In the genomic region with DNA sequence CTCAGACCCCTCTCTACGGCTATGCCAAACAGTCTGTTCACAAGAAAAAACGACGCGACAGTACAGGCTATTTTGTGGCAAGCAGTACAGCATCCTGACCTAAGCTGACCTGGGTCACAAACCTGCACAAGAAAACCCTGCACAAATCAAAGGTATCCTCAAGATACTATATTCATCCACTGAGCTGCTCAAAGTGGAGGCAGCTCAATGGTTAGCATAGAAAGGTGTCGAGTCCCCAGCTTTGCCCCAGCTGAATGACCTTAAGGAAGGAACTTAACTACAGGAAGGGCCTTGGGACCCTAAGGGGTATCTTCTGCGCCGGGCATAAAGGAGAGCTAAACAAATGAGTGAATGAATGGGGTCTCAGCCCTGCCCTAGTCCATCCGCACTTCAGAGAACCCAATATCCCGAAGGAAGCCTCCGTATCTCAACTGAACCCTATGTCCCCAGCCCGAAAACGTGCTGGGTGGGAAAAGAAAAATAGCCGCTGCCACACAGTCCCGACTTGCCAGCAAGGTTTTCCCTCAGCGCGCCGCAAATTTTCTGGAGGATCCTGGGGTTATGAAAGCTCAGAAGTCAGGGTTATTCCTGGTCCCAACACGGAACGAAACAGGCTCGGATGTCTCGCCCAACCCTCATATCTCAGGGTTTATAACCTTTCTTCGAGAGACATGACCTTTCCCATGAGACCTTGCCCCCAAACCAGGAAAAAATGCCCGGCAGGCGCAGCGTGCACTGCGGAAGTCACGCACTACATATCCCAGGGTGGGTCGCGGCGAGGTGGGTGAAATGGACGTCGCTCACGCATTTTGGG, we compare ENCODE assay signal across 1 cellular context.
A peak's percentile ranks its signal among the peaks of the same experiment; 100 is the strongest.
TF ChIP-seq lines count a peak whose summit lies in the region.

A gene with protein sequence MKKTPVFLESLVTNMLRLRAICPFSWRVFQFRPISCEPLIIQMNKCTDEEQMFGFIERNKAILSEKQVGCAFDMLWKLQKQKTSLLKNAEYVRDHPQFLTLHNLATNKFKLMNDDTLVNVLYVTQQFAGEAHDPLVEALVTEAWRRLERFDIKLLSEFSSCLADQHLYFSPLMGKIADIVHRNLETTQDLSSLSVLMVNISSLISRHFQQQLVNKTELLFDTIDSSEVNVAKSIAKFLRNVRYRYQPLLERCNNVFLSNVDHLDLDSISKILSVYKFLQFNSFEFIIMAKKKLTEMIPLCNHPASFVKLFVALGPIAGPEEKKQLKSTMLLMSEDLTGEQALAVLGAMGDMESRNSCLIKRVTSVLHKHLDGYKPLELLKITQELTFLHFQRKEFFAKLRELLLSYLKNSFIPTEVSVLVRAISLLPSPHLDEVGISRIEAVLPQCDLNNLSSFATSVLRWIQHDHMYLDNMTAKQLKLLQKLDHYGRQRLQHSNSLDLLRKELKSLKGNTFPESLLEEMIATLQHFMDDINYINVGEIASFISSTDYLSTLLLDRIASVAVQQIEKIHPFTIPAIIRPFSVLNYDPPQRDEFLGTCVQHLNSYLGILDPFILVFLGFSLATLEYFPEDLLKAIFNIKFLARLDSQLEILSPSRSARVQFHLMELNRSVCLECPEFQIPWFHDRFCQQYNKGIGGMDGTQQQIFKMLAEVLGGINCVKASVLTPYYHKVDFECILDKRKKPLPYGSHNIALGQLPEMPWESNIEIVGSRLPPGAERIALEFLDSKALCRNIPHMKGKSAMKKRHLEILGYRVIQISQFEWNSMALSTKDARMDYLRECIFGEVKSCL (minus strand): TSS at position 706 of the 814 bp plus-strand sequence. CDS start 1,836 bp downstream, outside the sequence.

TF ChIP-seq in HepG2, 621 proteins besides CTCF, POLR2A, EP300 and RAD21 (continued from another document and continues in another):
- TF ChIP-seq AGO1 (IDR thresholded peaks at IDR 0.05; ENCODE audit: low read depth, low read length, poor library complexity, severe bottlenecking): peak; percentile 41
- TF ChIP-seq PITX1 (CRISPR knock-in tag; IDR thresholded peaks at IDR 0.05): peak; percentile 91
- no peak for TF ChIP-seq ZNF589 (CRISPR knock-in tag; conservative IDR thresholded peaks at IDR 0.05)
- TF ChIP-seq ZNF720 (CRISPR knock-in tag; IDR thresholded peaks at IDR 0.05): no peak
- TF ChIP-seq ZNF383 (CRISPR knock-in tag; IDR thresholded peaks at IDR 0.05; ENCODE audit: borderline replicate concordance): no peak
- TF ChIP-seq, protein P1, sequence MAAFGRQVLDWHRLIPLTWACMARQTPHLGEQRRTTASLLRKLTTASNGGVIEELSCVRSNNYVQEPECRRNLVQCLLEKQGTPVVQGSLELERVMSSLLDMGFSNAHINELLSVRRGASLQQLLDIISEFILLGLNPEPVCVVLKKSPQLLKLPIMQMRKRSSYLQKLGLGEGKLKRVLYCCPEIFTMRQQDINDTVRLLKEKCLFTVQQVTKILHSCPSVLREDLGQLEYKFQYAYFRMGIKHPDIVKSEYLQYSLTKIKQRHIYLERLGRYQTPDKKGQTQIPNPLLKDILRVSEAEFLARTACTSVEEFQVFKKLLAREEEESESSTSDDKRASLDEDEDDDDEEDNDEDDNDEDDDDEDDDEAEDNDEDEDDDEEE (CRISPR knock-in tag; IDR thresholded peaks at IDR 0.05): no peak
- no peak for TF ChIP-seq ZNF569 (CRISPR knock-in tag; IDR thresholded peaks at IDR 0.05; ENCODE audit: borderline replicate concordance)
- TF ChIP-seq ZNF749 (CRISPR knock-in tag; IDR thresholded peaks at IDR 0.05; ENCODE audit: borderline replicate concordance): peak; percentile 89; the same call in 1 of the 2 replicates
- no peak for TF ChIP-seq ZBTB7A (CRISPR knock-in tag; IDR thresholded peaks at IDR 0.05)
- TF ChIP-seq, protein P2, sequence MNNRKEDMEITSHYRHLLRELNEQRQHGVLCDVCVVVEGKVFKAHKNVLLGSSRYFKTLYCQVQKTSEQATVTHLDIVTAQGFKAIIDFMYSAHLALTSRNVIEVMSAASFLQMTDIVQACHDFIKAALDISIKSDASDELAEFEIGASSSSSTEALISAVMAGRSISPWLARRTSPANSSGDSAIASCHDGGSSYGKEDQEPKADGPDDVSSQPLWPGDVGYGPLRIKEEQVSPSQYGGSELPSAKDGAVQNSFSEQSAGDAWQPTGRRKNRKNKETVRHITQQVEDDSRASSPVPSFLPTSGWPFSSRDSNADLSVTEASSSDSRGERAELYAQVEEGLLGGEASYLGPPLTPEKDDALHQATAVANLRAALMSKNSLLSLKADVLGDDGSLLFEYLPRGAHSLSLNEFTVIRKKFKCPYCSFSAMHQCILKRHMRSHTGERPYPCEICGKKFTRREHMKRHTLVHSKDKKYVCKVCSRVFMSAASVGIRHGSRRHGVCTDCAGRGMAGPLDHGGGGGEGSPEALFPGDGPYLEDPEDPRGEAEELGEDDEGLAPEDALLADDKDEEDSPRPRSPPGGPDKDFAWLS (CRISPR knock-in tag; IDR thresholded peaks at IDR 0.05; ENCODE audit: borderline replicate concordance): no peak
- TF ChIP-seq RARG (CRISPR knock-in tag; IDR thresholded peaks at IDR 0.05; ENCODE audit: low read depth): no peak
- TF ChIP-seq ZNF354B (CRISPR knock-in tag; IDR thresholded peaks at IDR 0.05): no peak
- TF ChIP-seq, protein P3, sequence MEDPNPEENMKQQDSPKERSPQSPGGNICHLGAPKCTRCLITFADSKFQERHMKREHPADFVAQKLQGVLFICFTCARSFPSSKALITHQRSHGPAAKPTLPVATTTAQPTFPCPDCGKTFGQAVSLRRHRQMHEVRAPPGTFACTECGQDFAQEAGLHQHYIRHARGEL (CRISPR knock-in tag; IDR thresholded peaks at IDR 0.05): no peak
- TF ChIP-seq RNF2 (conservative IDR thresholded peaks at IDR 0.05; ENCODE audit: low read depth): peak; percentile 39
- TF ChIP-seq, protein P4, sequence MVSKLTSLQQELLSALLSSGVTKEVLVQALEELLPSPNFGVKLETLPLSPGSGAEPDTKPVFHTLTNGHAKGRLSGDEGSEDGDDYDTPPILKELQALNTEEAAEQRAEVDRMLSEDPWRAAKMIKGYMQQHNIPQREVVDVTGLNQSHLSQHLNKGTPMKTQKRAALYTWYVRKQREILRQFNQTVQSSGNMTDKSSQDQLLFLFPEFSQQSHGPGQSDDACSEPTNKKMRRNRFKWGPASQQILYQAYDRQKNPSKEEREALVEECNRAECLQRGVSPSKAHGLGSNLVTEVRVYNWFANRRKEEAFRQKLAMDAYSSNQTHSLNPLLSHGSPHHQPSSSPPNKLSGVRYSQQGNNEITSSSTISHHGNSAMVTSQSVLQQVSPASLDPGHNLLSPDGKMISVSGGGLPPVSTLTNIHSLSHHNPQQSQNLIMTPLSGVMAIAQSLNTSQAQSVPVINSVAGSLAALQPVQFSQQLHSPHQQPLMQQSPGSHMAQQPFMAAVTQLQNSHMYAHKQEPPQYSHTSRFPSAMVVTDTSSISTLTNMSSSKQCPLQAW (CRISPR knock-in tag; IDR thresholded peaks at IDR 0.05): peak; percentile 91
- TF ChIP-seq TSC22D2 (CRISPR knock-in tag; IDR thresholded peaks at IDR 0.05; ENCODE audit: borderline replicate concordance): peak; percentile 81; the same call in 1 of the 2 replicates
- peak; percentile 56; the same call in 1 of the 2 replicates for TF ChIP-seq ARHGAP35 (CRISPR knock-in tag; IDR thresholded peaks at IDR 0.05; ENCODE audit: borderline replicate concordance)
- 0 out of 2 replicates have a peak, but pooled peaks have one; percentile 59 for TF ChIP-seq KDM1A (CRISPR knock-in tag; IDR thresholded peaks at IDR 0.05)
- no peak for TF ChIP-seq ZNF773 (CRISPR knock-in tag; IDR thresholded peaks at IDR 0.05; ENCODE audit: borderline replicate concordance)
- TF ChIP-seq NFIB (CRISPR knock-in tag; IDR thresholded peaks at IDR 0.05; ENCODE audit: borderline replicate concordance): peak; percentile 86; the same call in 1 of the 2 replicates
- TF ChIP-seq, protein P5, sequence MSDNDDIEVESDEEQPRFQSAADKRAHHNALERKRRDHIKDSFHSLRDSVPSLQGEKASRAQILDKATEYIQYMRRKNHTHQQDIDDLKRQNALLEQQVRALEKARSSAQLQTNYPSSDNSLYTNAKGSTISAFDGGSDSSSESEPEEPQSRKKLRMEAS (IDR thresholded peaks at IDR 0.05): peak; percentile 94
- TF ChIP-seq, protein P6, sequence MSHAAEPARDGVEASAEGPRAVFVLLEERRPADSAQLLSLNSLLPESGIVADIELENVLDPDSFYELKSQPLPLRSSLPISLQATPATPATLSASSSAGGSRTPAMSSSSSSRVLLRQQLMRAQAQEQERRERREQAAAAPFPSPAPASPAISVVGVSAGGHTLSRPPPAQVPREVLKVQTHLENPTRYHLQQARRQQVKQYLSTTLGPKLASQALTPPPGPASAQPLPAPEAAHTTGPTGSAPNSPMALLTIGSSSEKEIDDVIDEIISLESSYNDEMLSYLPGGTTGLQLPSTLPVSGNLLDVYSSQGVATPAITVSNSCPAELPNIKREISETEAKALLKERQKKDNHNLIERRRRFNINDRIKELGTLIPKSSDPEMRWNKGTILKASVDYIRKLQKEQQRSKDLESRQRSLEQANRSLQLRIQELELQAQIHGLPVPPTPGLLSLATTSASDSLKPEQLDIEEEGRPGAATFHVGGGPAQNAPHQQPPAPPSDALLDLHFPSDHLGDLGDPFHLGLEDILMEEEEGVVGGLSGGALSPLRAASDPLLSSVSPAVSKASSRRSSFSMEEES (CRISPR knock-in tag; IDR thresholded peaks at IDR 0.05): peak; percentile 77; the same call in 1 of the 2 replicates
- peak; percentile 85; the same call in 1 of the 2 replicates for TF ChIP-seq ZFP90 (CRISPR knock-in tag; IDR thresholded peaks at IDR 0.05; ENCODE audit: borderline replicate concordance)
- peak; percentile 94 for TF ChIP-seq DMAP1 (CRISPR knock-in tag; IDR thresholded peaks at IDR 0.05)
- TF ChIP-seq, protein P7, sequence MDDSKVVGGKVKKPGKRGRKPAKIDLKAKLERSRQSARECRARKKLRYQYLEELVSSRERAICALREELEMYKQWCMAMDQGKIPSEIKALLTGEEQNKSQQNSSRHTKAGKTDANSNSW (CRISPR knock-in tag; IDR thresholded peaks at IDR 0.05; ENCODE audit: borderline replicate concordance): no peak
- TF ChIP-seq HCFC1 (IDR thresholded peaks at IDR 0.05; ENCODE audit: low read depth, low read length): peak; percentile 100
- TF ChIP-seq ZBTB7B (CRISPR knock-in tag; IDR thresholded peaks at IDR 0.05): peak; percentile 79; the same call in 1 of the 2 replicates
- no peak for TF ChIP-seq NBN (conservative IDR thresholded peaks at IDR 0.05)
- no peak for TF ChIP-seq ZNF746 (CRISPR knock-in tag; IDR thresholded peaks at IDR 0.05)
- TF ChIP-seq ZSCAN31 (CRISPR knock-in tag; IDR thresholded peaks at IDR 0.05; ENCODE audit: low read depth): peak; percentile 84
- TF ChIP-seq ZNF607 (CRISPR knock-in tag; IDR thresholded peaks at IDR 0.05; ENCODE audit: borderline replicate concordance): no peak
- peak; percentile 85; the same call in 1 of the 2 replicates for TF ChIP-seq GLI4 (CRISPR knock-in tag; IDR thresholded peaks at IDR 0.05; ENCODE audit: borderline replicate concordance)
- TF ChIP-seq TOE1 (CRISPR knock-in tag; IDR thresholded peaks at IDR 0.05): no peak
- TF ChIP-seq HNRNPLL (IDR thresholded peaks at IDR 0.05; ENCODE audit: low read depth, low read length, poor library complexity, severe bottlenecking): peak; percentile 97
- peak; percentile 76 for TF ChIP-seq ZFY (CRISPR knock-in tag; IDR thresholded peaks at IDR 0.05)
- 0 out of 2 replicates have a peak, but pooled peaks have one; percentile 49 for TF ChIP-seq IRX3 (CRISPR knock-in tag; IDR thresholded peaks at IDR 0.05; ENCODE audit: borderline replicate concordance, low read depth)
- TF ChIP-seq, protein P8, sequence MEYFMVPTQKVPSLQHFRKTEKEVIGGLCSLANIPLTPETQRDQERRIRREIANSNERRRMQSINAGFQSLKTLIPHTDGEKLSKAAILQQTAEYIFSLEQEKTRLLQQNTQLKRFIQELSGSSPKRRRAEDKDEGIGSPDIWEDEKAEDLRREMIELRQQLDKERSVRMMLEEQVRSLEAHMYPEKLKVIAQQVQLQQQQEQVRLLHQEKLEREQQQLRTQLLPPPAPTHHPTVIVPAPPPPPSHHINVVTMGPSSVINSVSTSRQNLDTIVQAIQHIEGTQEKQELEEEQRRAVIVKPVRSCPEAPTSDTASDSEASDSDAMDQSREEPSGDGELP (IDR thresholded peaks at IDR 0.05; ENCODE audit: borderline replicate concordance, low read depth): no peak
- peak in 1 of 2 experiments; percentile 92; a peak in 2 of 4 replicates for TF ChIP-seq KLF16 (CRISPR knock-in tag; IDR thresholded peaks at IDR 0.05)
- TF ChIP-seq RFX5 (IDR thresholded peaks at IDR 0.05; ENCODE audit: low read depth, low read length): no peak
- no peak for TF ChIP-seq SYNCRIP (IDR thresholded peaks at IDR 0.05; ENCODE audit: insufficient read depth, low read depth, low read length)
- TF ChIP-seq, protein P9, sequence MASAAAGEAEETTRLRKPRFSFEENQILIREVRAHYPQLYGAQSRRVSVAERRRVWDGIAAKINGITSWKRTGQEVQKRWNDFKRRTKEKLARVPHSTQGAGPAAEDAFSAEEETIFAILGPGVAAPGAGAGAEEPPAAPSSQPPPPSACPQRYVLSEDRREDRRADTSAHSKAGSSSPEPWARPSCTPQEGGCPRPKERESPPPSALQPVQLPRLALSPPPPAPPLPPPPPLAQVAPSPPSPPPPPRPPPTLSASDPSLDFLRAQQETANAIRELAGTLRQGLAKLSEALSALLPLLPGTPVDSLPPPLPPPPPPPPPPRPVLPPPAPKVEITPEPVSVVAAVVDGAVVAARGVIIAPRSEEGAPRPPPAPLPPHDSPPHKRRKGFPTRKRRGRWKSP (CRISPR knock-in tag; IDR thresholded peaks at IDR 0.05): peak; percentile 76
- peak; percentile 99 for TF ChIP-seq ESRRA (CRISPR knock-in tag; IDR thresholded peaks at IDR 0.05; ENCODE audit: low read depth)
- peak; percentile 94; the same call in 1 of the 3 replicates for TF ChIP-seq MXI1 (IDR thresholded peaks at IDR 0.05; ENCODE audit: borderline replicate concordance, low read depth, low read length)
- TF ChIP-seq HMGA1 (CRISPR knock-in tag; conservative IDR thresholded peaks at IDR 0.05): no peak
- TF ChIP-seq ZFP1 (CRISPR knock-in tag; IDR thresholded peaks at IDR 0.05): peak; percentile 90; the same call in 1 of the 2 replicates
- no peak for TF ChIP-seq KAT2B (IDR thresholded peaks at IDR 0.05; ENCODE audit: borderline replicate concordance, low read depth, low read length)
- TF ChIP-seq ZSCAN25 (CRISPR knock-in tag; IDR thresholded peaks at IDR 0.05): peak; percentile 40; the same call in 1 of the 2 replicates
- TF ChIP-seq, protein P10, sequence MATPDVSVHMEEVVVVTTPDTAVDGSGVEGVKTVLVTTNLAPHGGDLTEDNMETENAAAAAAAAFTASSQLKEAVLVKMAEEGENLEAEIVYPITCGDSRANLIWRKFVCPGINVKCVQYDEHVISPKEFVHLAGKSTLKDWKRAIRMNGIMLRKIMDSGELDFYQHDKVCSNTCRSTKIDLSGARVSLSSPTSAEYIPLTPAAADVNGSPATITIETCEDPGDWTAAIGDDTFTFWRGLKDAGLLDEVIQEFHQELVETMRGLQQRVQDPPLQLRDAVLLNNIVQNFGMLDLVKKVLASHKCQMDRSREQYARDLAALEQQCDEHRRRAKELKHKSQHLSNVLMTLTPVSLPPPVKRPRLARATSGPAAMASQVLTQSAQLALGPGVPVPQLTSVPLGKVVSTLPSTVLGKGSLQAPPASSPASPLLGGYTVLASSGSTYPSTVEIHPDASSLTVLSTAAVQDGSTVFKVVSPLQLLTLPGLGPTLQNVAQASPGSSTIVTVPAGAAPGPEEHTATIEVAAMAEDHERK (CRISPR knock-in tag; IDR thresholded peaks at IDR 0.05; ENCODE audit: low read depth): peak; percentile 100
- no peak for TF ChIP-seq TCF7L2 (IDR thresholded peaks at IDR 0.05; ENCODE audit: low read depth, low read length)
